In genomic region chr1:203202431-203203245, GRCh38 we compare ENCODE assay signal across 12 cellular contexts. TPM values are rescaled to one million over a fixed set of nuclear protein-coding genes. Genes with fewer than 3 reads are reported as not detected.
DNase-seq lines count a peak whose midpoint lies in the region; ATAC-seq and TF ChIP-seq lines count a peak whose summit lies in the region.
"Had no signal": no experiment of that assay in that cellular context is flagged by ENCODE, and none has a peak within 500 bp of the region (broad histone marks: within the 10 kb centered on the region; RNA-seq: fewer than 3 reads in every experiment).

No MANE protein-coding gene starts in this region.

- no peak overlapping the region for H3K4me3 ChIP-seq in heart left ventricle
- no peak overlapping the region for H3K4me3 ChIP-seq in gastrocnemius medialis
- H3K4me3 ChIP-seq in naive thymus-derived CD4-positive, alpha-beta T cell (ENCODE audit: low read length): no peak overlapping the region

- no peaks in the 10 kb centered on the region for H3K36me3 Mint-ChIP-seq in naive thymus-derived CD4-positive, alpha-beta T cell

- H3K9me3 Mint-ChIP-seq in naive thymus-derived CD4-positive, alpha-beta T cell: no peaks in the 10 kb centered on the region
- H3K9me3 Mint-ChIP-seq: activated T-helper 2 cell treated with anti-CD3 and anti-CD28 coated beads, Interferon-gamma antibody, Interleukin-2, Interleukin-4, amounts not matched to agents 10 μg/mL and 5 μg/mL and 100 μg/mL, durations not matched to agents 14 hours and 24 hours and 36 hours had no signal

- in situ Hi-C loops in gastrocnemius medialis (cut with MboI; ENCODE audit: low sequenced_read_pairs in 4 of 4): loop anchor here in 1 of 4 donors (10.0 kb wide), 1 partner anchor 168 kb away; no protein-coding TSS in a partner anchor

- H3K27ac Mint-ChIP-seq in naive thymus-derived CD4-positive, alpha-beta T cell: no peak overlapping the region
- H3K27ac Mint-ChIP-seq: activated T-helper 2 cell treated with anti-CD3 and anti-CD28 coated beads, Interferon-gamma antibody, Interleukin-2, Interleukin-4, amounts not matched to agents 10 μg/mL and 5 μg/mL and 100 μg/mL, durations not matched to agents 14 hours and 24 hours and 36 hours had no signal

- WGBS in heart left ventricle, 4 donors: 74 to 82% (median 78%) methylated on average over 15 of the region's 15 CpGs

- peaks cover 0 to 24% (median 8%) of the 10 kb centered on the region in 5 donors for H3K27me3 Mint-ChIP-seq in naive thymus-derived CD4-positive, alpha-beta T cell

- CTCF ChIA-PET in naive thymus-derived CD4-positive, alpha-beta T cell (lab: Charles Lee): no interaction called here

- H3K4me1 ChIP-seq in heart left ventricle: peaks cover 0 to 36% (median 5%) of the 10 kb centered on the region in 12 donors
- H3K4me1 ChIP-seq in gastrocnemius medialis: peaks cover 33 to 48% of the 10 kb centered on the region in 2 donors
- no peaks in the 10 kb centered on the region for H3K4me1 ChIP-seq in naive thymus-derived CD4-positive, alpha-beta T cell (ENCODE audit: control insufficient read depth in 2 of 2, insufficient read depth in 2 of 2, low read length in 2 of 2)

- intact Hi-C loops in heart left ventricle (cut with DNase I): no loop called here
- intact Hi-C loops in gastrocnemius medialis (cut with DNase I; ENCODE audit: low total_unique reads): no loop called here
- intact Hi-C loops in naive thymus-derived CD4-positive, alpha-beta T cell (cut with micrococcal nuclease): no loop called here

- H3K9me3 ChIP-seq in heart left ventricle: no peaks in the 10 kb centered on the region
- no peaks in the 10 kb centered on the region for H3K9me3 ChIP-seq in gastrocnemius medialis
- no peaks in the 10 kb centered on the region for H3K9me3 ChIP-seq in naive thymus-derived CD4-positive, alpha-beta T cell (ENCODE audit: control insufficient read depth in 2 of 3, low read length in 3 of 3)

- peak overlapping the region in 10 of 12 donors; percentile 33 to 77 (median 58) for H3K27ac ChIP-seq in heart left ventricle
- H3K27ac ChIP-seq in gastrocnemius medialis: peak overlapping the region; percentile 74 to 85 (median 83)
- no peak overlapping the region for H3K27ac ChIP-seq in naive thymus-derived CD4-positive, alpha-beta T cell (ENCODE audit: low read depth, low read length)

- DNase-seq in ELF-1 (ENCODE audit: low read depth, low spot score) (peak; percentile 64), SKM-1 (lab: John Stamatoyannopoulos, UW; ENCODE audit: unreplicated experiment) (peak; percentile 78), heart left ventricle (peak in 4 of 5 donors; percentile 25 to 75 (median 60)), gastrocnemius medialis (peak; percentile 59 to 70)
- DNase-seq in activated naive CD4-positive, alpha-beta T cell (lab: John Stamatoyannopoulos, UW): no peak
- DNase-seq in naive thymus-derived CD4-positive, alpha-beta T cell: no peak
- DNase-seq: DND-41 had no signal

- H3K27me3 ChIP-seq in heart left ventricle (no peaks in the 10 kb centered on the region), gastrocnemius medialis (no peaks in the 10 kb centered on the region)
- no peaks in the 10 kb centered on the region for H3K27me3 ChIP-seq in naive thymus-derived CD4-positive, alpha-beta T cell (ENCODE audit: control insufficient read depth in 2 of 2, insufficient read depth in 2 of 2, low read length in 2 of 2)

- H3K4me3 Mint-ChIP-seq in naive thymus-derived CD4-positive, alpha-beta T cell: no peak overlapping the region

- H3K36me3 ChIP-seq in heart left ventricle (no peaks in the 10 kb centered on the region), gastrocnemius medialis (no peaks in the 10 kb centered on the region)
- H3K36me3 ChIP-seq in naive thymus-derived CD4-positive, alpha-beta T cell (ENCODE audit: control insufficient read depth in 2 of 3, insufficient read depth in 3 of 3, low read length in 3 of 3): no peaks in the 10 kb centered on the region

- POLR2A ChIA-PET in naive thymus-derived CD4-positive, alpha-beta T cell (lab: Charles Lee): no interaction called here

- TF ChIP-seq CTCF in heart left ventricle (IDR thresholded peaks at IDR 0.05): no peak
- no peak for TF ChIP-seq CTCF in gastrocnemius medialis (IDR thresholded peaks at IDR 0.05 in 4 of 5, conservative IDR thresholded peaks at IDR 0.05 in 1 of 5)

- no peak for TF ChIP-seq POLR2A in heart left ventricle (IDR thresholded peaks at IDR 0.05)
- TF ChIP-seq POLR2A in gastrocnemius medialis (IDR thresholded peaks at IDR 0.05): peak in 1 of 2 donors; percentile 10

- peaks cover 0 to 11% (median 0%) of the 10 kb centered on the region in 7 donors for H3K4me1 Mint-ChIP-seq in naive thymus-derived CD4-positive, alpha-beta T cell

- ATAC-seq in heart left ventricle: peak; percentile 62 to 85 (median 80)
- peak; percentile 63 to 76 for ATAC-seq in gastrocnemius medialis
- no peak for ATAC-seq in GM21360 (IDR thresholded peaks at IDR 0.05; ENCODE audit: unreplicated experiment)
- ATAC-seq in GM21423 (IDR thresholded peaks at IDR 0.05; ENCODE audit: unreplicated experiment): no peak
- no peak for ATAC-seq in naive thymus-derived CD4-positive, alpha-beta T cell

RNA-seq across cellular contexts. Expression of gene CHI3L1, which starts 16.1 kb away (rescaled TPM):
- total RNA-seq in heart left ventricle (10 to 100 TPM in 2 of 9 donors, 1 to 10 TPM in 3, under 1 TPM in 3, not detected in 1; 0.27 to 27.1 (median 1.3) TPM), gastrocnemius medialis (10 to 100 TPM in 2 of 4 donors, 1 to 10 TPM in 2; 4.0 to 19.7 (median 9.9) TPM)
- polyA plus RNA-seq in heart left ventricle: 1 to 10 TPM in 1 of 2 donors, under 1 TPM in 1; 0.15 to 5.5 TPM
- 1 to 10 TPM in 1 of 5 experiments, under 1 TPM in 1, not detected in 3; 0.32 to 1.3 TPM for total RNA-seq in naive thymus-derived CD4-positive, alpha-beta T cell
- not detected for polyA plus RNA-seq in naive thymus-derived CD4-positive, alpha-beta T cell
- total RNA-seq: activated T-helper 2 cell treated with anti-CD3 and anti-CD28 coated beads, Interferon-gamma antibody, Interleukin-2, Interleukin-4, amounts not matched to agents 10 μg/mL and 5 μg/mL and 100 μg/mL, durations not matched to agents 14 hours and 24 hours and 36 hours; NCI-H460 had no signal

RNA-seq across cellular contexts. Expression of gene CHIT1, which starts 26.8 kb away (rescaled TPM):
- total RNA-seq in heart left ventricle (1 to 10 TPM in 1 of 9 donors, under 1 TPM in 4, not detected in 4; 0.05 to 1.7 (median 0.22) TPM), gastrocnemius medialis (under 1 TPM in 1 of 4 donors, not detected in 3; 0.20 TPM)
- not detected for polyA plus RNA-seq in heart left ventricle
- 1 to 10 TPM in 4 of 5 experiments, under 1 TPM in 1; 0.76 to 2.2 (median 1.1) TPM for total RNA-seq in naive thymus-derived CD4-positive, alpha-beta T cell
- polyA plus RNA-seq in naive thymus-derived CD4-positive, alpha-beta T cell: not detected
- total RNA-seq: glomerular endothelial cell, NCI-H460 had no signal

RNA-seq across cellular contexts. Expression of gene MYBPH, which starts 27.0 kb away (rescaled TPM):
- total RNA-seq in heart left ventricle: under 1 TPM in 1 of 9 donors, not detected in 8; 0.32 TPM
- polyA plus RNA-seq in heart left ventricle: not detected
- 100 to 1,000 TPM in 1 of 4 donors, 10 to 100 TPM in 2, 1 to 10 TPM in 1; 7.4 to 260 (median 45.5) TPM for total RNA-seq in gastrocnemius medialis
- not detected for total RNA-seq in naive thymus-derived CD4-positive, alpha-beta T cell
- not detected for polyA plus RNA-seq in naive thymus-derived CD4-positive, alpha-beta T cell
- total RNA-seq: activated T-helper 2 cell treated with anti-CD3 and anti-CD28 coated beads, Interferon-gamma antibody, Interleukin-2, Interleukin-4, amounts not matched to agents 10 μg/mL and 5 μg/mL and 100 μg/mL, durations not matched to agents 14 hours and 24 hours and 36 hours; glomerular endothelial cell; NCI-H460 had no signal

Comparison
In these comparisons a context has a peak if more than half of its experiments do, and no peak if none do; other contexts are left out.
1. DNase-seq: peak in ELF-1 (single experiment), SKM-1 (single experiment), heart left ventricle (4 of 5) and gastrocnemius medialis (2 of 2); none in activated naive CD4-positive, alpha-beta T cell (0 of 4) and naive thymus-derived CD4-positive, alpha-beta T cell (0 of 9).
2. ATAC-seq: peak in heart left ventricle (4 of 4) and gastrocnemius medialis (2 of 2); none in GM21360 (single experiment), GM21423 (single experiment) and naive thymus-derived CD4-positive, alpha-beta T cell (single experiment).
3. RNA of gene MYBPH, which starts 27.0 kb away (total RNA-seq): 7.4 to 260 TPM in gastrocnemius medialis; 0.32 TPM in heart left ventricle and not detected in naive thymus-derived CD4-positive, alpha-beta T cell; every median in the first group is over 4 times any median in the second.